Comparison of ENCODE assay signal across 10 cellular contexts in the genomic region with DNA sequence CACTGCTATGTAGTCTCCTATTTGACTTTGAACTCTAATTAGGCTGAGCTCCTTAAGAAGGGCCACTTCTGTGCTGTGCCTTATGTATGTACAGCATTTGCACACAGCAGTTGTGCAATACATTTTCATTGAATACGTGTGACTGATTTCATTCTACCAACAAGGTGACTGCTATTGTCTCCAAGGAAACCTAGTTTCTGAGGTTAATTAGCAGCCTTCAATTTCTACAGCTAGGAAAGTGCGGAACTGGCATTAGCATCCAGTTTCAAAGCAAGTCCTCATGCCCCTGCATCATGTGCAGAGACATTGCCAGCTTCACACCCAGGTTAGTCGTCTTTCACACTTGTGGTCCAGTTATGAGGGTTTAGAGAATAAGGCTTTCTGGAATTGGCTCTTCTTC. TPM values are rescaled to one million over a fixed set of nuclear protein-coding genes. Genes with fewer than 3 reads are reported as not detected.
DNase-seq lines count a peak whose midpoint lies in the region; ATAC-seq, FAIRE-seq and TF ChIP-seq lines count a peak whose summit lies in the region.
"Had no signal": no experiment of that assay in that cellular context is flagged by ENCODE, and none has a peak within 500 bp of the region (broad histone marks: within the 10 kb centered on the region; RNA-seq: fewer than 3 reads in every experiment).

No MANE protein-coding gene starts in this region.

- FAIRE-seq in H54 (lab: Jason Lieb, UNC), result no peak

- peak; percentile 51 for DNase-seq in activated naive CD4-positive, alpha-beta T cell treated with Interleukin-2 at 50 U/mL for 16 hours
- no peak for DNase-seq in activated naive CD4-positive, alpha-beta T cell treated with anti-CD3 and anti-CD28 coated beads, Interleukin-2, amount 50 U/mL, for 16 hours
- DNase-seq in activated T-helper 2 cell treated with anti-CD3 and anti-CD28 coated beads, Interferon-gamma antibody, Interleukin-2, Interleukin-4, amounts not matched to agents 10 μg/mL and 5 μg/mL and 100 μg/mL, durations not matched to agents 14 hours and 24 hours and 36 hours (ENCODE audit: low spot score), result no peak
- no peak for DNase-seq in stimulated activated naive B cell treated with anti-CD40 and anti-IgM and Interleukin-4, amounts not matched to agents 10 μg/mL and 1 μg/mL and 100 μg/mL, for 72 hours
- DNase-seq in left ventricle myocardium inferior (no peak), H54 (ENCODE audit: insufficient read length, low spot score) (no peak)
- DNase-seq: Right ventricle myocardium superior had no signal

- peaks cover 66% of the 10 kb centered on the region for H3K36me3 Mint-ChIP-seq in activated T-helper 2 cell treated with anti-CD3 and anti-CD28 coated beads, Interferon-gamma antibody, Interleukin-2, Interleukin-4, amounts not matched to agents 10 μg/mL and 5 μg/mL and 100 μg/mL, durations not matched to agents 14 hours and 24 hours and 36 hours (ENCODE audit: low read depth)
- peaks cover 53 to 75% of the 10 kb centered on the region in 2 donors for H3K36me3 Mint-ChIP-seq in stimulated activated naive B cell treated with anti-CD40 and anti-IgM and Interleukin-4, amounts not matched to agents 10 μg/mL and 1 μg/mL and 100 μg/mL, for 72 hours

- H3K27ac Mint-ChIP-seq in activated T-helper 2 cell treated with anti-CD3 and anti-CD28 coated beads, Interferon-gamma antibody, Interleukin-2, Interleukin-4, amounts not matched to agents 10 μg/mL and 5 μg/mL and 100 μg/mL, durations not matched to agents 14 hours and 24 hours and 36 hours, result peak overlapping the region; percentile 78
- peak overlapping the region; percentile 88 for H3K27ac Mint-ChIP-seq in stimulated activated naive B cell treated with anti-CD40 and anti-IgM and Interleukin-4, amounts not matched to agents 10 μg/mL and 1 μg/mL and 100 μg/mL, for 72 hours

- peak; percentile 33 for ATAC-seq in HG03159 (IDR thresholded peaks at IDR 0.05; ENCODE audit: unreplicated experiment)
- no peak for ATAC-seq in stimulated activated naive B cell treated with anti-CD40 and anti-IgM and Interleukin-4, amounts not matched to agents 10 μg/mL and 1 μg/mL and 100 μg/mL, for 72 hours (replicated peaks)
- ATAC-seq in HG02973 (IDR thresholded peaks at IDR 0.05; ENCODE audit: unreplicated experiment), result no peak

- no peak overlapping the region for H3K4me3 ChIP-seq in left ventricle myocardium inferior
- H3K4me3 ChIP-seq: HAP-1 had no signal

- no peaks in the 10 kb centered on the region for H3K9me3 ChIP-seq in left ventricle myocardium inferior (replicated peaks)
- H3K9me3 ChIP-seq: HAP-1 had no signal

- H3K27ac ChIP-seq in left ventricle myocardium inferior (replicated peaks), result no peak overlapping the region

- no peak overlapping the region for H3K4me3 Mint-ChIP-seq in activated T-helper 2 cell treated with anti-CD3 and anti-CD28 coated beads, Interferon-gamma antibody, Interleukin-2, Interleukin-4, amounts not matched to agents 10 μg/mL and 5 μg/mL and 100 μg/mL, durations not matched to agents 14 hours and 24 hours and 36 hours (ENCODE audit: low read depth)
- H3K4me3 Mint-ChIP-seq in stimulated activated naive B cell treated with anti-CD40 and anti-IgM and Interleukin-4, amounts not matched to agents 10 μg/mL and 1 μg/mL and 100 μg/mL, for 72 hours, result no peak overlapping the region

- no peaks in the 10 kb centered on the region for H3K27me3 Mint-ChIP-seq in activated T-helper 2 cell treated with anti-CD3 and anti-CD28 coated beads, Interferon-gamma antibody, Interleukin-2, Interleukin-4, amounts not matched to agents 10 μg/mL and 5 μg/mL and 100 μg/mL, durations not matched to agents 14 hours and 24 hours and 36 hours (ENCODE audit: low read depth)
- H3K27me3 Mint-ChIP-seq in stimulated activated naive B cell treated with anti-CD40 and anti-IgM and Interleukin-4, amounts not matched to agents 10 μg/mL and 1 μg/mL and 100 μg/mL, for 72 hours, result no peaks in the 10 kb centered on the region

- TF ChIP-seq POLR2A in H54 (IDR thresholded peaks at IDR 0.05; ENCODE audit: low read depth, low read length), result no peak

- H3K4me1 ChIP-seq in left ventricle myocardium inferior, result peaks cover 71% of the 10 kb centered on the region

- H3K9me3 Mint-ChIP-seq in activated T-helper 2 cell treated with anti-CD3 and anti-CD28 coated beads, Interferon-gamma antibody, Interleukin-2, Interleukin-4, amounts not matched to agents 10 μg/mL and 5 μg/mL and 100 μg/mL, durations not matched to agents 14 hours and 24 hours and 36 hours, result no peaks in the 10 kb centered on the region
- H3K9me3 Mint-ChIP-seq in stimulated activated naive B cell treated with anti-CD40 and anti-IgM and Interleukin-4, amounts not matched to agents 10 μg/mL and 1 μg/mL and 100 μg/mL, for 72 hours, result peaks cover 3 to 6% of the 10 kb centered on the region in 2 donors

- intact Hi-C loops in activated T-helper 2 cell treated with anti-CD3 and anti-CD28 coated beads, Interferon-gamma antibody, Interleukin-2, Interleukin-4, amounts not matched to agents 10 μg/mL and 5 μg/mL and 100 μg/mL, durations not matched to agents 14 hours and 24 hours and 36 hours (cut with micrococcal nuclease), result loop anchor here (2.0 kb wide), 1 partner anchor 15 kb away; no protein-coding TSS in a partner anchor
- intact Hi-C loops in left ventricle myocardium inferior (cut with micrococcal nuclease), result no loop called here

- no peaks in the 10 kb centered on the region for H3K36me3 ChIP-seq in left ventricle myocardium inferior
- H3K36me3 ChIP-seq: HAP-1 had no signal

- peaks cover 82% of the 10 kb centered on the region for H3K4me1 Mint-ChIP-seq in activated T-helper 2 cell treated with anti-CD3 and anti-CD28 coated beads, Interferon-gamma antibody, Interleukin-2, Interleukin-4, amounts not matched to agents 10 μg/mL and 5 μg/mL and 100 μg/mL, durations not matched to agents 14 hours and 24 hours and 36 hours (ENCODE audit: low read depth)
- H3K4me1 Mint-ChIP-seq in stimulated activated naive B cell treated with anti-CD40 and anti-IgM and Interleukin-4, amounts not matched to agents 10 μg/mL and 1 μg/mL and 100 μg/mL, for 72 hours, result peaks cover 69 to 98% of the 10 kb centered on the region in 2 donors

- TF ChIP-seq CTCF in left ventricle myocardium inferior (IDR thresholded peaks at IDR 0.05; ENCODE audit: borderline replicate concordance), result no peak

- H3K27me3 ChIP-seq in left ventricle myocardium inferior (ENCODE audit: low read depth), result no peaks in the 10 kb centered on the region

RNA-seq across cellular contexts. Expression of gene NCK2, which starts 58.6 kb away (rescaled TPM):
- total RNA-seq in activated T-helper 2 cell treated with anti-CD3 and anti-CD28 coated beads, Interferon-gamma antibody, Interleukin-2, Interleukin-4, amounts not matched to agents 10 μg/mL and 5 μg/mL and 100 μg/mL, durations not matched to agents 14 hours and 24 hours and 36 hours, result 72.4 and 73.9 TPM in 2 replicates
- total RNA-seq in left ventricle myocardium inferior, result 24.7 TPM
